In genomic region chr16:12471383-12471782, GRCh38 we compare ENCODE assay signal across 25 cellular contexts.
A peak's percentile ranks its signal among the peaks of the same experiment; 100 is the strongest.
DNase-seq lines count a peak whose midpoint lies in the region; ATAC-seq and TF ChIP-seq lines count a peak whose summit lies in the region.
"Had no signal": no experiment of that assay in that cellular context is flagged by ENCODE, and none has a peak within 500 bp of the region (broad histone marks: within the 10 kb centered on the region; RNA-seq: fewer than 3 reads in every experiment).

No MANE protein-coding gene starts in this region.

- H3K4me3 ChIP-seq in IMR-90 (ENCODE audit: insufficient read depth, low read depth, low read length) (no peak overlapping the region), sigmoid colon (no peak overlapping the region)
- H3K4me3 ChIP-seq: A549; BLaER1 treated with 17β-estradiol and CSF1 and Interleukin-3, amounts not matched to agents 10 nM and 100 nM; GM12878 had no signal

- H3K36me3 ChIP-seq in IMR-90 (ENCODE audit: control insufficient read depth, insufficient read depth, low read length) (no peaks in the 10 kb centered on the region), sigmoid colon (no peaks in the 10 kb centered on the region)

- TF ChIP-seq RAD21 in IMR-90 (IDR thresholded peaks at IDR 0.05; ENCODE audit: low read length) = no peak

- no peaks in the 10 kb centered on the region for H3K9me3 ChIP-seq in IMR-90 (ENCODE audit: control insufficient read depth, insufficient read depth, low read length)
- no peaks in the 10 kb centered on the region for H3K9me3 ChIP-seq in sigmoid colon
- H3K9me3 ChIP-seq: A549; BLaER1 treated with 17β-estradiol and CSF1 and Interleukin-3, amounts not matched to agents 10 nM and 100 nM; Caco-2 had no signal

- H2BK5ac ChIP-seq in IMR-90 (ENCODE audit: low read depth, low read length, poor library complexity, severe bottlenecking) = no peak overlapping the region

- no peak overlapping the region for H3K14ac ChIP-seq in IMR-90 (replicated peaks; ENCODE audit: low read depth, low read length)

- no peak overlapping the region for H3K4me2 ChIP-seq in IMR-90 (ENCODE audit: low read depth, low read length)
- H3K4me2 ChIP-seq: A549; BLaER1 treated with 17β-estradiol and CSF1 and Interleukin-3, amounts not matched to agents 10 nM and 100 nM had no signal

- H3K27me3 ChIP-seq in IMR-90 (ENCODE audit: control insufficient read depth, insufficient read depth, low read length) (no peaks in the 10 kb centered on the region), sigmoid colon (no peaks in the 10 kb centered on the region)
- H3K27me3 ChIP-seq: BLaER1 treated with 17β-estradiol and CSF1 and Interleukin-3, amounts not matched to agents 10 nM and 100 nM had no signal

- H2AK9ac ChIP-seq in IMR-90 (replicated peaks; ENCODE audit: low read depth, low read length, poor library complexity) = no peak overlapping the region

- no TSS peak for BruUV-seq in IMR-90 (replicated peaks; lab: Mats Ljungman, UMichigan)

- H3K27ac Mint-ChIP-seq in chondrocyte (ENCODE audit: unreplicated experiment) = no peak overlapping the region
- no peak overlapping the region for H3K27ac Mint-ChIP-seq in activated T-cell treated with anti-CD3 and anti-CD28 coated beads, Interleukin-2, amount 50 U/mL, for 72 hours
- H3K27ac Mint-ChIP-seq: B cell; CD4-positive, alpha-beta T cell; CD8-positive, alpha-beta T cell had no signal

- no peak for TF ChIP-seq POLR2A in IMR-90 (IDR thresholded peaks at IDR 0.05; ENCODE audit: low read depth, low read length)
- no peak for TF ChIP-seq POLR2A in sigmoid colon (IDR thresholded peaks at IDR 0.05)

- H3K4me1 ChIP-seq in IMR-90 (ENCODE audit: control insufficient read depth, insufficient read depth, low read length) (peaks cover 8% of the 10 kb centered on the region; the same call in 1 of the 2 replicates), sigmoid colon (peaks cover 0 to 23% (median 14%) of the 10 kb centered on the region in 4 donors)
- H3K4me1 ChIP-seq: A549, Caco-2 had no signal

- DNase-seq in IMR-90 (no peak), chondrocyte (ENCODE audit: low spot score) (peak; percentile 35), mesenteric fat pad (ENCODE audit: low spot score) (peak; percentile 76), sigmoid colon (peak; percentile 30), Kasumi-1 (lab: John Stamatoyannopoulos, UW) (no peak), UCSD-AML1 (lab: John Stamatoyannopoulos, UW; ENCODE audit: unreplicated experiment) (no peak), DMS114 treated with DMSO at 0.1 percent for 48 hours (lab: John Stamatoyannopoulos, UW; ENCODE audit: unreplicated experiment) (no peak)
- no peak for DNase-seq in activated T-cell treated with anti-CD3 and anti-CD28 coated beads, Interleukin-2, amount 50 U/mL, for 72 hours
- DNase-seq: AML-193; Caco-2; Calu3; CD4-positive, alpha-beta T cell; CD8-positive, alpha-beta T cell; DMS153; DMS53; DMS79; DND-41; EL; GDM1 had no signal

- H2BK20ac ChIP-seq in IMR-90 (ENCODE audit: low read depth, low read length) = no peak overlapping the region

- no peak overlapping the region for H2BK120ac ChIP-seq in IMR-90 (ENCODE audit: low read depth, low read length)

- no peak overlapping the region for H3K4ac ChIP-seq in IMR-90 (ENCODE audit: low read depth, low read length)

- no peak overlapping the region for H3K23ac ChIP-seq in IMR-90 (ENCODE audit: low read depth, low read length)

- no peak overlapping the region for H2BK15ac ChIP-seq in IMR-90 (ENCODE audit: low read depth, low read length)

- no peak overlapping the region for H4K91ac ChIP-seq in IMR-90 (ENCODE audit: insufficient read depth, low read depth, low read length)

- H3K9ac ChIP-seq in IMR-90 (ENCODE audit: low read depth, low read length) = no peak overlapping the region
- H3K9ac ChIP-seq: BLaER1 treated with 17β-estradiol and CSF1 and Interleukin-3, amounts not matched to agents 10 nM and 100 nM had no signal

- H2AFZ ChIP-seq in IMR-90 (replicated peaks; ENCODE audit: low read length, poor library complexity) = peak overlapping the region; percentile 47

- no peaks in the 10 kb centered on the region for H3K9me3 Mint-ChIP-seq in chondrocyte (ENCODE audit: low read depth)
- H3K9me3 Mint-ChIP-seq in activated T-cell treated with anti-CD3 and anti-CD28 coated beads, Interleukin-2, amount 50 U/mL, for 72 hours = no peaks in the 10 kb centered on the region
- H3K9me3 Mint-ChIP-seq: CD4-positive, alpha-beta T cell; CD8-positive, alpha-beta T cell had no signal

- dilution Hi-C loops in IMR-90 (cut with HindIII; ENCODE audit: low sequenced_read_pairs, unreplicated experiment) = no loop called here

- in situ Hi-C loops in IMR-90 (cut with MboI; ENCODE audit: low sequenced_read_pairs) = loop anchor here (25.0 kb wide), 1 partner anchor 1416 kb away; no protein-coding TSS in a partner anchor

- no peak for ATAC-seq in IMR-90 (ENCODE audit: low read depth)
- no peak for ATAC-seq in activated T-cell treated with anti-CD3 and anti-CD28 coated beads, Interleukin-2, amount 50 U/mL, for 72 hours (replicated peaks in 1 of 2)
- ATAC-seq: A549; CD8-positive, alpha-beta T cell; GM12878 had no signal

- no peaks in the 10 kb centered on the region for H3K36me3 Mint-ChIP-seq in chondrocyte (ENCODE audit: low read depth)
- no peaks in the 10 kb centered on the region for H3K36me3 Mint-ChIP-seq in activated T-cell treated with anti-CD3 and anti-CD28 coated beads, Interleukin-2, amount 50 U/mL, for 72 hours (ENCODE audit: insufficient read depth in 2 of 2)
- H3K36me3 Mint-ChIP-seq: CD8-positive, alpha-beta T cell had no signal

- POLR2A ChIA-PET in IMR-90 (lab: Charles Lee; ENCODE audit: unreplicated experiment) = no interaction called here

- 100% methylated on average over 1 of the region's 8 CpGs; no CpG with 5 or more reads in 1 of the 2 experiments for WGBS in IMR-90 (ENCODE audit: extremely low coverage in 2 of 2, insufficient read length in 1 of 2), 2 experiments
- 92 to 95% methylated on average over 8 of the region's 8 CpGs for WGBS in sigmoid colon, 2 donors

- no peaks in the 10 kb centered on the region for H3K27me3 Mint-ChIP-seq in chondrocyte (ENCODE audit: low read depth)
- H3K27me3 Mint-ChIP-seq in activated T-cell treated with anti-CD3 and anti-CD28 coated beads, Interleukin-2, amount 50 U/mL, for 72 hours (ENCODE audit: low read depth) = no peaks in the 10 kb centered on the region
- H3K27me3 Mint-ChIP-seq: B cell; CD4-positive, alpha-beta T cell had no signal

- no peaks in the 10 kb centered on the region for H3K79me1 ChIP-seq in IMR-90 (ENCODE audit: low read depth in 1 of 2, low read length in 2 of 2)

- no peak overlapping the region for H3K4me3 Mint-ChIP-seq in chondrocyte (ENCODE audit: unreplicated experiment)
- no peak overlapping the region for H3K4me3 Mint-ChIP-seq in activated T-cell treated with anti-CD3 and anti-CD28 coated beads, Interleukin-2, amount 50 U/mL, for 72 hours
- H3K4me3 Mint-ChIP-seq: B cell; CD4-positive, alpha-beta T cell; CD8-positive, alpha-beta T cell had no signal

- H4K5ac ChIP-seq in IMR-90 (ENCODE audit: low read depth, low read length) = no peak overlapping the region

- CTCF ChIA-PET in IMR-90 (lab: Yijun Ruan, JAX) = interaction anchor here (0.9 kb wide), 1 partner anchor 35 kb away, joined by 3 read pairs; no protein-coding TSS in a partner anchor

- TF ChIP-seq EP300 in sigmoid colon (IDR thresholded peaks at IDR 0.05) = no peak

- intact Hi-C loops in IMR-90 (cut with micrococcal nuclease) = no loop called here
- intact Hi-C loops in sigmoid colon (cut with DNase I) = no loop called here

- TF ChIP-seq CTCF in IMR-90 (conservative IDR thresholded peaks at IDR 0.05; ENCODE audit: low read depth, low read length) (no peak), chondrocyte (IDR thresholded peaks at IDR 0.05) (no peak), sigmoid colon (IDR thresholded peaks at IDR 0.05) (no peak)

- no peak overlapping the region for H4K8ac ChIP-seq in IMR-90 (ENCODE audit: low read depth in 2 of 2, low read length in 2 of 2)

- H4K20me1 ChIP-seq in IMR-90 (ENCODE audit: insufficient read depth, low read length) = no peaks in the 10 kb centered on the region

- H3K9me1 ChIP-seq in IMR-90 (ENCODE audit: insufficient read depth, low read length) = peaks cover 6% of the 10 kb centered on the region; the same call in 1 of the 2 replicates

- no peak overlapping the region for H3K56ac ChIP-seq in IMR-90 (ENCODE audit: extremely low read depth, insufficient read depth, low read length)

- no peak overlapping the region for H3K27ac ChIP-seq in IMR-90 (ENCODE audit: insufficient read depth, low read length)
- H3K27ac ChIP-seq in sigmoid colon = no peak overlapping the region
- H3K27ac ChIP-seq: 22Rv1; A549; BLaER1 treated with 17β-estradiol and CSF1 and Interleukin-3, amounts not matched to agents 10 nM and 100 nM; C4-2B had no signal

- H3K4me1 Mint-ChIP-seq in chondrocyte (ENCODE audit: low read depth) = peaks cover 6% of the 10 kb centered on the region
- H3K4me1 Mint-ChIP-seq in activated T-cell treated with anti-CD3 and anti-CD28 coated beads, Interleukin-2, amount 50 U/mL, for 72 hours (ENCODE audit: low read depth) = no peaks in the 10 kb centered on the region

- no peak overlapping the region for H3K18ac ChIP-seq in IMR-90 (ENCODE audit: low read depth, low read length)

- no peak overlapping the region for H2AK5ac ChIP-seq in IMR-90 (ENCODE audit: low read depth, low read length)

TF ChIP-seq in IMR-90, 13 proteins besides CTCF, POLR2A, EP300 and RAD21 (continues in another document):
- TF ChIP-seq BHLHE40 (IDR thresholded peaks at IDR 0.05; ENCODE audit: low read depth, low read length) = no peak
- TF ChIP-seq USF2 (IDR thresholded peaks at IDR 0.05; ENCODE audit: low read depth, low read length) = no peak
- TF ChIP-seq ELK1 (IDR thresholded peaks at IDR 0.05; ENCODE audit: borderline replicate concordance, low read depth, low read length) = no peak
- no peak for TF ChIP-seq CEBPB (IDR thresholded peaks at IDR 0.05; ENCODE audit: low read depth, low read length)
- TF ChIP-seq MAZ (IDR thresholded peaks at IDR 0.05; ENCODE audit: borderline replicate concordance, low read depth, low read length) = no peak
- no peak for TF ChIP-seq MXI1 (IDR thresholded peaks at IDR 0.05; ENCODE audit: borderline replicate concordance, low read depth, low read length)

Comparison
In these comparisons a context has a peak if more than half of its experiments do, and no peak if none do; other contexts are left out.
1. DNase-seq: peak in chondrocyte (single experiment), mesenteric fat pad (single experiment) and sigmoid colon (single experiment); none in IMR-90 (single experiment), Kasumi-1 (0 of 2), activated T-cell treated with anti-CD3 and anti-CD28 coated beads, Interleukin-2, amount 50 U/mL, for 72 hours (0 of 2), UCSD-AML1 (single experiment) and DMS114 treated with DMSO at 0.1 percent for 48 hours (single experiment).